In genomic region chr9:138071731-138072130, GRCh38 we compare ENCODE assay signal across 20 cellular contexts.
DNase-seq lines count a peak whose midpoint lies in the region; ATAC-seq, FAIRE-seq and TF ChIP-seq lines count a peak whose summit lies in the region.
"Had no signal": no experiment of that assay in that cellular context is flagged by ENCODE, and none has a peak within 500 bp of the region (broad histone marks: within the 10 kb centered on the region; RNA-seq: fewer than 3 reads in every experiment).

No MANE protein-coding gene starts in this region.

- no peak for TF ChIP-seq CTCF in right atrium auricular region (IDR thresholded peaks at IDR 0.05)
- no peak for TF ChIP-seq CTCF in heart left ventricle (IDR thresholded peaks at IDR 0.05)
- no peak for TF ChIP-seq CTCF in H1 (IDR thresholded peaks at IDR 0.05; ENCODE audit: control extremely low read depth in 1 of 3, insufficient read depth in 1 of 3, low read depth in 1 of 3, low read length in 3 of 3)
- no peak for TF ChIP-seq CTCF in osteocyte (IDR thresholded peaks at IDR 0.05)

- H3K79me2 ChIP-seq in H1 (ENCODE audit: control insufficient read depth in 1 of 2, insufficient read depth in 2 of 2, low read length in 2 of 2) = no peaks in the 10 kb centered on the region

- no peak overlapping the region for H3K4me3 Mint-ChIP-seq in osteocyte (ENCODE audit: unreplicated experiment)
- H3K4me3 Mint-ChIP-seq: B cell, CD14-positive monocyte had no signal

- H4K8ac ChIP-seq in H1 (ENCODE audit: extremely low read depth, insufficient read depth, low read length) = peak overlapping the region; percentile 51; the same call in 1 of the 2 replicates

- no peak overlapping the region; the same call in 1 of the 2 replicates for H2BK15ac ChIP-seq in H1 (ENCODE audit: low read length)

- H3K27ac Mint-ChIP-seq in osteocyte (ENCODE audit: unreplicated experiment) = no peak overlapping the region
- H3K27ac Mint-ChIP-seq: B cell had no signal

- no peak for TF ChIP-seq EP300 in H1 (IDR thresholded peaks at IDR 0.05; ENCODE audit: borderline replicate concordance in 1 of 2, low read depth in 2 of 2, low read length in 2 of 2)

- no peak overlapping the region for H3K23ac ChIP-seq in H1 (ENCODE audit: insufficient read length)

- H3K9me3 ChIP-seq in right atrium auricular region = no peaks in the 10 kb centered on the region
- H3K9me3 ChIP-seq in heart left ventricle = no peaks in the 10 kb centered on the region
- peaks cover 20 to 74% of the 10 kb centered on the region in 2 experiments; a peak in 3 of 4 replicates for H3K9me3 ChIP-seq in H1 (ENCODE audit: insufficient read depth in 2 of 2, low read depth in 1 of 2, low read length in 1 of 2)
- H3K9me3 ChIP-seq: A549, SJSA1 had no signal

- H3K4ac ChIP-seq in H1 (replicated peaks; ENCODE audit: insufficient read length, low read depth, low read length) = no peak overlapping the region

- H3K4me3 ChIP-seq in right atrium auricular region (no peak overlapping the region), heart left ventricle (no peak overlapping the region), H1 (ENCODE audit: extremely low read depth in 1 of 4, insufficient read depth in 2 of 4, low read depth in 3 of 4, low read length in 4 of 4) (no peak overlapping the region)
- H3K4me3 ChIP-seq: A549, SJSA1 had no signal

- H2AK5ac ChIP-seq in H1 (ENCODE audit: low read depth, low read length) = no peak overlapping the region

- H3K56ac ChIP-seq in H1 (replicated peaks; ENCODE audit: insufficient read length, low read depth, low read length) = no peak overlapping the region

- intact Hi-C loops in heart left ventricle (cut with DNase I) = no loop called here

- peaks cover 3% of the 10 kb centered on the region for H3K27me3 Mint-ChIP-seq in osteocyte (ENCODE audit: unreplicated experiment)

- H3K23me2 ChIP-seq in H1 (ENCODE audit: low read depth, low read length) = no peaks in the 10 kb centered on the region

- no peak overlapping the region for H4K91ac ChIP-seq in H1 (replicated peaks; ENCODE audit: insufficient read length, low read length)

- TF ChIP-seq POLR2A in heart left ventricle (IDR thresholded peaks at IDR 0.05) (no peak), H1 (IDR thresholded peaks at IDR 0.05; ENCODE audit: control extremely low read depth in 1 of 2, low read depth in 2 of 2, low read length in 2 of 2) (no peak)

- H4K20me1 ChIP-seq in H1 (replicated peaks in 1 of 2; ENCODE audit: control insufficient read depth in 1 of 2, insufficient read depth in 2 of 2, low read length in 2 of 2) = no peaks in the 10 kb centered on the region

- DNase-seq in right atrium auricular region (ENCODE audit: low spot score) (peak; percentile 26), heart left ventricle (no peak), H1 (ENCODE audit: low read depth in 1 of 2, low spot score in 2 of 2) (no peak), osteocyte (ENCODE audit: extremely low spot score, unreplicated experiment) (peak; percentile 76), NCI-H774 (lab: John Stamatoyannopoulos, UW) (no peak)
- DNase-seq: DMS79 treated with DMSO at 0.1 percent for 48 hours, IMR-90, MV-4-11, NCI-H1105 treated with DMSO at 0.1 percent for 48 hours, NCI-H2029 treated with DMSO at 0.1 percent for 48 hours, NCI-H345, NCI-H524 had no signal

- H3K4me2 ChIP-seq in H1 (ENCODE audit: insufficient read depth in 1 of 2, low read depth in 2 of 2, low read length in 2 of 2) = no peak overlapping the region
- H3K4me2 ChIP-seq: A549, KMS-11 had no signal

- H3K36me3 ChIP-seq in right atrium auricular region = no peaks in the 10 kb centered on the region
- H3K36me3 ChIP-seq in heart left ventricle = no peaks in the 10 kb centered on the region
- H3K36me3 ChIP-seq in H1 (ENCODE audit: control insufficient read depth in 2 of 4, insufficient read depth in 4 of 4, low read length in 3 of 4) = no peaks in the 10 kb centered on the region
- H3K36me3 ChIP-seq: SJSA1 had no signal

- H3K4me1 ChIP-seq in right atrium auricular region = no peaks in the 10 kb centered on the region
- H3K4me1 ChIP-seq in heart left ventricle = no peaks in the 10 kb centered on the region
- peaks cover 0 to 24% (median 9%) of the 10 kb centered on the region in 4 experiments; a peak in 5 of 7 replicates for H3K4me1 ChIP-seq in H1 (replicated peaks in 1 of 4; ENCODE audit: control insufficient read depth in 3 of 4, insufficient read depth in 4 of 4, low read length in 3 of 4)
- H3K4me1 ChIP-seq: A549, SJSA1 had no signal

- no peak overlapping the region for H4K5ac ChIP-seq in H1 (ENCODE audit: insufficient read length, low read depth, low read length)

- H3K14ac ChIP-seq in H1 (ENCODE audit: insufficient read length) = no peak overlapping the region

- peaks cover 2% of the 10 kb centered on the region for H3K9me3 Mint-ChIP-seq in osteocyte (ENCODE audit: unreplicated experiment)
- H3K9me3 Mint-ChIP-seq: CD14-positive monocyte had no signal

- 0 out of 2 replicates have a peak overlapping the region, but pooled peaks have one; percentile 68 for H2BK12ac ChIP-seq in H1 (ENCODE audit: low read depth, low read length)

- no peak overlapping the region for H3K9ac ChIP-seq in H1 (replicated peaks in 1 of 4; ENCODE audit: extremely low read depth in 1 of 4, low read depth in 3 of 4, low read length in 3 of 4)
- H3K9ac ChIP-seq: KMS-11 had no signal

- FAIRE-seq in H1 (lab: Jason Lieb, UNC) = no peak
- FAIRE-seq: A549, RCC 7860 had no signal

- 84 to 89% (median 85%) methylated on average over 6 of the region's 6 CpGs for WGBS in heart left ventricle, 4 donors
- WGBS in H1 (ENCODE audit: extremely low coverage in 1 of 2, insufficient coverage in 1 of 2, insufficient read length in 1 of 2, insufficient replicate concordance in 2 of 2, low coverage in 1 of 2, low lambda C conversion rate in 2 of 2, missing lambda C conversion rate in 1 of 2), 2 experiments = 91% methylated on average over 6 of the region's 6 CpGs; no CpG with 5 or more reads in 1 of the 2 experiments

- H3K18ac ChIP-seq in H1 (ENCODE audit: extremely low read depth, low read length) = no peak overlapping the region

- POLR2A ChIA-PET in H1 (lab: Charles Lee; ENCODE audit: partially characterized antibody) = interaction anchor here (1.6 kb wide), 1 partner anchor 11 kb away, joined by 3 read pairs; no protein-coding TSS in a partner anchor

- TF ChIP-seq RAD21 in H1 (IDR thresholded peaks at IDR 0.05 in 1 of 2, conservative IDR thresholded peaks at IDR 0.05 in 1 of 2; ENCODE audit: low read depth in 2 of 2, low read length in 2 of 2) = no peak

- no peak overlapping the region for H2BK20ac ChIP-seq in H1 (ENCODE audit: low read length)

- no peaks in the 10 kb centered on the region for H3K4me1 Mint-ChIP-seq in osteocyte (ENCODE audit: unreplicated experiment)
- H3K4me1 Mint-ChIP-seq: B cell, CD14-positive monocyte had no signal

- H2BK120ac ChIP-seq in H1 (replicated peaks; ENCODE audit: low read depth, low read length) = no peak overlapping the region

- no peaks in the 10 kb centered on the region for H3K79me1 ChIP-seq in H1 (ENCODE audit: low read depth, low read length)

- ATAC-seq in heart left ventricle = no peak
- no peak for ATAC-seq in GM21526 (IDR thresholded peaks at IDR 0.05; ENCODE audit: low FRiP score, unreplicated experiment)
- no peak for ATAC-seq in GM21576 (IDR thresholded peaks at IDR 0.05; ENCODE audit: unreplicated experiment)
- ATAC-seq: A549 had no signal

- H2BK5ac ChIP-seq in H1 (ENCODE audit: low read depth, low read length) = no peak overlapping the region

- H3K27me3 ChIP-seq in right atrium auricular region = no peaks in the 10 kb centered on the region
- peaks cover 0 to 32% (median 0%) of the 10 kb centered on the region in 9 donors for H3K27me3 ChIP-seq in heart left ventricle
- H3K27me3 ChIP-seq in H1 (replicated peaks in 1 of 4; ENCODE audit: control insufficient read depth in 3 of 4, extremely low read depth in 1 of 4, insufficient read depth in 3 of 4, low read length in 3 of 4) = no peaks in the 10 kb centered on the region; a peak in 1 of 7 replicates

- no peak overlapping the region for H2AFZ ChIP-seq in H1 (ENCODE audit: low read length)

- H3K27ac ChIP-seq in right atrium auricular region (no peak overlapping the region), heart left ventricle (no peak overlapping the region), H1 (ENCODE audit: low read depth, low read length) (no peak overlapping the region)
- H3K27ac ChIP-seq: A549, KMS-11, SJSA1 had no signal

- no peaks in the 10 kb centered on the region for H3K36me3 Mint-ChIP-seq in osteocyte (ENCODE audit: unreplicated experiment)
- H3K36me3 Mint-ChIP-seq: CD14-positive monocyte had no signal

- CTCF ChIA-PET in H1 (lab: Charles Lee; ENCODE audit: partially characterized antibody) = no interaction called here

TF ChIP-seq in H1, 55 proteins besides CTCF, POLR2A, EP300 and RAD21 (continues in another document):
- TF ChIP-seq PHF8 (conservative IDR thresholded peaks at IDR 0.05; ENCODE audit: low read depth, low read length) = no peak
- TF ChIP-seq MAX (IDR thresholded peaks at IDR 0.05) = no peak
- TF ChIP-seq TCF12 (IDR thresholded peaks at IDR 0.05; ENCODE audit: low read depth, low read length) = no peak
- no peak for TF ChIP-seq USF2 (IDR thresholded peaks at IDR 0.05; ENCODE audit: low read length)
- no peak for TF ChIP-seq GABPA (IDR thresholded peaks at IDR 0.05; ENCODE audit: borderline replicate concordance, insufficient read depth, low read length)
- no peak for TF ChIP-seq TBP (IDR thresholded peaks at IDR 0.05; ENCODE audit: low read depth, low read length)
- TF ChIP-seq JUND (IDR thresholded peaks at IDR 0.05; ENCODE audit: low read length) = no peak
- no peak for TF ChIP-seq SRF (IDR thresholded peaks at IDR 0.05; ENCODE audit: low read depth, low read length)
- no peak for TF ChIP-seq SP2 (IDR thresholded peaks at IDR 0.05; ENCODE audit: low read length)
- no peak for TF ChIP-seq NANOG (IDR thresholded peaks at IDR 0.05; ENCODE audit: insufficient read depth, low read depth, low read length, poor library complexity, severe bottlenecking)
- no peak for TF ChIP-seq BACH1 (IDR thresholded peaks at IDR 0.05; ENCODE audit: low read length)
- TF ChIP-seq SAP30 (IDR thresholded peaks at IDR 0.05; ENCODE audit: insufficient read depth, insufficient replicate concordance, low read length) = no peak

Comparison
In these comparisons a context has a peak if more than half of its experiments do, and no peak if none do; other contexts are left out.
1. DNase-seq: peak in right atrium auricular region (single experiment) and osteocyte (single experiment); none in heart left ventricle (0 of 5), H1 (0 of 2) and NCI-H774 (single experiment).